In genomic region chr20:63127700-63128364, GRCh38 we compare ENCODE assay signal across 17 cellular contexts.
A peak's percentile ranks its signal among the peaks of the same experiment; 100 is the strongest.
DNase-seq lines count a peak whose midpoint lies in the region; ATAC-seq, FAIRE-seq and TF ChIP-seq lines count a peak whose summit lies in the region.
"Had no signal": no experiment of that assay in that cellular context is flagged by ENCODE, and none has a peak within 500 bp of the region (broad histone marks: within the 10 kb centered on the region; RNA-seq: fewer than 3 reads in every experiment).

No MANE protein-coding gene starts in this region.

- POLR2A ChIA-PET in HepG2 (lab: Yijun Ruan, JAX): no interaction called here

- in situ Hi-C loops in HepG2 (cut with HindIII; ENCODE audit: extremely low pct_ligation_motif_present, low pct_unique_long_range_greater_than_20kb): no loop called here

- no peak overlapping the region for H3K27ac Mint-ChIP-seq in endodermal cell

- TF ChIP-seq POLR2A in HepG2 (IDR thresholded peaks at IDR 0.05; ENCODE audit: insufficient read depth in 1 of 2, low read depth in 2 of 2, low read length in 2 of 2): no peak
- TF ChIP-seq POLR2A in right lobe of liver (IDR thresholded peaks at IDR 0.05): no peak
- TF ChIP-seq POLR2A in sigmoid colon (IDR thresholded peaks at IDR 0.05): no peak

- no peak overlapping the region for H2AFZ ChIP-seq in HepG2 (ENCODE audit: low read length)

- H3K4me1 ChIP-seq in HepG2 (ENCODE audit: insufficient read depth, low read length) (no peaks in the 10 kb centered on the region), right lobe of liver (no peaks in the 10 kb centered on the region), endodermal cell (ENCODE audit: control insufficient read depth, insufficient read depth, low read length) (no peaks in the 10 kb centered on the region), sigmoid colon (no peaks in the 10 kb centered on the region), mesendoderm (ENCODE audit: control insufficient read depth, low read depth, low read length) (no peaks in the 10 kb centered on the region)

- H3K18ac ChIP-seq in mesendoderm (ENCODE audit: low read length): no peak overlapping the region

- H3K27ac ChIP-seq in HepG2 (ENCODE audit: extremely low read length, insufficient read depth, low read length): no peak overlapping the region
- no peak overlapping the region for H3K27ac ChIP-seq in right lobe of liver
- H3K27ac ChIP-seq in endodermal cell (ENCODE audit: low read depth, low read length): no peak overlapping the region
- no peak overlapping the region for H3K27ac ChIP-seq in sigmoid colon
- no peak overlapping the region for H3K27ac ChIP-seq in mesendoderm (ENCODE audit: low read depth, low read length)
- H3K27ac ChIP-seq: BLaER1 treated with 17β-estradiol and CSF1 and Interleukin-3, amounts not matched to agents 10 nM and 100 nM; KMS-11 had no signal

- no peak overlapping the region for H2BK5ac ChIP-seq in mesendoderm (ENCODE audit: low read length)

- CTCF ChIA-PET in HepG2 (lab: Yijun Ruan, JAX; ENCODE audit: low intra/inter-chr PET ratio, low total read pairs): no interaction called here

- no peak for TF ChIP-seq RAD21 in HepG2 (CRISPR knock-in tag; IDR thresholded peaks at IDR 0.05)

- H3K4me2 ChIP-seq in HepG2 (ENCODE audit: low read depth, low read length) (no peak overlapping the region), mesendoderm (ENCODE audit: low read length) (no peak overlapping the region)
- H3K4me2 ChIP-seq: KMS-11 had no signal

- no peak for TF ChIP-seq CTCF in HepG2 (CRISPR knock-in tag; IDR thresholded peaks at IDR 0.05)
- no peak for TF ChIP-seq CTCF in right lobe of liver (IDR thresholded peaks at IDR 0.05)
- no peak for TF ChIP-seq CTCF in endodermal cell (conservative IDR thresholded peaks at IDR 0.05)
- no peak for TF ChIP-seq CTCF in sigmoid colon (IDR thresholded peaks at IDR 0.05)

- no peak for ATAC-seq in HepG2
- ATAC-seq in right lobe of liver: no peak
- no peak for ATAC-seq in GM21423 (IDR thresholded peaks at IDR 0.05; ENCODE audit: unreplicated experiment)

- H4K8ac ChIP-seq in mesendoderm (ENCODE audit: low read depth, low read length): no peak overlapping the region

- intact Hi-C loops in HepG2 (cut with micrococcal nuclease; ENCODE audit: unreplicated experiment): no loop called here
- intact Hi-C loops in right lobe of liver (cut with DNase I): no loop called here
- intact Hi-C loops in sigmoid colon (cut with DNase I): no loop called here

- no peak overlapping the region for H2BK15ac ChIP-seq in mesendoderm (replicated peaks; ENCODE audit: low read depth)

- H3K79me1 ChIP-seq in mesendoderm (ENCODE audit: low read length): no peaks in the 10 kb centered on the region

- DNase-seq in HepG2 (ENCODE audit: low spot score) (no peak), right lobe of liver (no peak), endodermal cell (peak; percentile 17), sigmoid colon (peak; percentile 25), hippocampal formation (lab: John Stamatoyannopoulos, UW) (no peak), mesendoderm (no peak)
- DNase-seq: MV-4-11, NCI-H1694 treated with DMSO at 0.1 percent for 48 hours, NCI-H2227 treated with DMSO at 0.1 percent for 48 hours, NCI-H510A treated with DMSO at 0.1 percent for 48 hours, NCI-H774, SHP77 treated with DMSO at 0.1 percent for 48 hours had no signal

- no peak overlapping the region for H2AK5ac ChIP-seq in mesendoderm (ENCODE audit: low read length)

- no peaks in the 10 kb centered on the region for H3K36me3 Mint-ChIP-seq in endodermal cell (ENCODE audit: low read depth)

- no peak for FAIRE-seq in HepG2 (lab: Jason Lieb, UNC)
- FAIRE-seq: D721Med, GM12891 had no signal

- BruUV-seq in HepG2 (replicated peaks; lab: Mats Ljungman, UMichigan): no TSS peak

- TF ChIP-seq EP300 in HepG2 (IDR thresholded peaks at IDR 0.05; ENCODE audit: low read depth in 2 of 2, low read length in 2 of 2): no peak
- no peak for TF ChIP-seq EP300 in HepG2 (CRISPR knock-in tag; IDR thresholded peaks at IDR 0.05; ENCODE audit: borderline replicate concordance)
- TF ChIP-seq EP300 in sigmoid colon (IDR thresholded peaks at IDR 0.05): no peak

- H3K27me3 ChIP-seq in HepG2 (ENCODE audit: control insufficient read depth in 1 of 2, insufficient read depth in 2 of 2, low read length in 2 of 2): peaks cover 51 to 99% of the 10 kb centered on the region in 2 experiments
- H3K27me3 ChIP-seq in right lobe of liver: no peaks in the 10 kb centered on the region
- peaks cover 5% of the 10 kb centered on the region for H3K27me3 ChIP-seq in endodermal cell (ENCODE audit: control insufficient read depth, insufficient read depth, low read length, poor library complexity, severe bottlenecking)
- peaks cover 6 to 68% (median 20%) of the 10 kb centered on the region in 3 donors for H3K27me3 ChIP-seq in sigmoid colon
- H3K27me3 ChIP-seq in mesendoderm (ENCODE audit: insufficient read depth, low read length, poor library complexity): no peaks in the 10 kb centered on the region

- H3K4me1 Mint-ChIP-seq in endodermal cell: no peaks in the 10 kb centered on the region

- no peak overlapping the region for H4K5ac ChIP-seq in mesendoderm (ENCODE audit: low read length)

- no peak overlapping the region for H3K4me3 Mint-ChIP-seq in endodermal cell

- H3K9me3 ChIP-seq in HepG2 (ENCODE audit: low read length): no peaks in the 10 kb centered on the region
- no peaks in the 10 kb centered on the region for H3K9me3 ChIP-seq in right lobe of liver
- no peaks in the 10 kb centered on the region for H3K9me3 ChIP-seq in endodermal cell (ENCODE audit: control insufficient read depth, low read length)
- H3K9me3 ChIP-seq in sigmoid colon: no peaks in the 10 kb centered on the region

- no peaks in the 10 kb centered on the region for H3K79me2 ChIP-seq in HepG2 (ENCODE audit: insufficient read depth, low read length)
- no peaks in the 10 kb centered on the region for H3K79me2 ChIP-seq in mesendoderm (ENCODE audit: control insufficient read depth, insufficient read depth, low read length)

- H3K23ac ChIP-seq in mesendoderm (ENCODE audit: low read length): no peak overlapping the region

- H3K9me3 Mint-ChIP-seq in endodermal cell: no peaks in the 10 kb centered on the region

- no peak overlapping the region for H3K56ac ChIP-seq in mesendoderm (ENCODE audit: low read length)

- 20% methylated on average over 21 of the region's 21 CpGs for WGBS in HepG2 (ENCODE audit: low lambda C conversion rate)
- WGBS in right lobe of liver (ENCODE audit: insufficient coverage, low coverage, low lambda C conversion rate, missing lambda C conversion rate): 50% methylated on average over 19 of the region's 21 CpGs
- 82 to 87% methylated on average over 20 to 21 of the region's 21 CpGs for WGBS in endodermal cell (ENCODE audit: insufficient coverage in 1 of 2, insufficient read length in 1 of 2), 2 experiments
- WGBS in sigmoid colon, 2 donors: 76 to 80% methylated on average over 21 of the region's 21 CpGs
- WGBS in mesendoderm (ENCODE audit: extremely low coverage, insufficient coverage, low lambda C conversion rate): no CpG with 5 or more reads among the region's 21 CpGs

- H3K27me3 Mint-ChIP-seq in endodermal cell (ENCODE audit: insufficient read depth): no peaks in the 10 kb centered on the region

- H3K4me3 ChIP-seq in HepG2 (replicated peaks in 1 of 3; ENCODE audit: insufficient read depth in 1 of 3, low read depth in 2 of 3, low read length in 3 of 3): no peak overlapping the region
- no peak overlapping the region for H3K4me3 ChIP-seq in right lobe of liver
- no peak overlapping the region for H3K4me3 ChIP-seq in endodermal cell (ENCODE audit: low read length)
- H3K4me3 ChIP-seq in sigmoid colon: no peak overlapping the region
- no peak overlapping the region for H3K4me3 ChIP-seq in mesendoderm (ENCODE audit: low read length)
- H3K4me3 ChIP-seq: BLaER1 treated with 17β-estradiol and CSF1 and Interleukin-3, amounts not matched to agents 10 nM and 100 nM had no signal

- H3K36me3 ChIP-seq in HepG2 (replicated peaks in 1 of 2; ENCODE audit: control insufficient read depth in 1 of 2, insufficient read depth in 2 of 2, low read length in 2 of 2) (no peaks in the 10 kb centered on the region), right lobe of liver (no peaks in the 10 kb centered on the region), endodermal cell (ENCODE audit: control insufficient read depth, insufficient read depth, low read length) (no peaks in the 10 kb centered on the region), sigmoid colon (no peaks in the 10 kb centered on the region), mesendoderm (ENCODE audit: control insufficient read depth, insufficient read depth, low read length) (no peaks in the 10 kb centered on the region)
- H3K36me3 ChIP-seq: BLaER1 treated with 17β-estradiol and CSF1 and Interleukin-3, amounts not matched to agents 10 nM and 100 nM had no signal

- no peak overlapping the region for H2BK120ac ChIP-seq in mesendoderm (ENCODE audit: low read depth, low read length)

- peaks cover 10% of the 10 kb centered on the region; the same call in 1 of the 2 replicates for H4K20me1 ChIP-seq in HepG2 (ENCODE audit: insufficient read depth, low read length)

- H3K4ac ChIP-seq in mesendoderm (ENCODE audit: low read depth, low read length): no peak overlapping the region

- H3K9ac ChIP-seq in HepG2 (ENCODE audit: insufficient read depth, low read depth, low read length): no peak overlapping the region
- H3K9ac ChIP-seq in endodermal cell (ENCODE audit: extremely low read depth, low read length, poor library complexity, severe bottlenecking): no peak overlapping the region
- no peak overlapping the region for H3K9ac ChIP-seq in mesendoderm (ENCODE audit: low read length)
- H3K9ac ChIP-seq: BLaER1 treated with 17β-estradiol and CSF1 and Interleukin-3, amounts not matched to agents 10 nM and 100 nM; KMS-11 had no signal

TF ChIP-seq in HepG2, 621 proteins besides CTCF, POLR2A, EP300 and RAD21:
- TF ChIP-seq RELA (CRISPR knock-in tag; IDR thresholded peaks at IDR 0.05) (no peak), MAFK (conservative IDR thresholded peaks at IDR 0.05 in 1 of 2, IDR thresholded peaks at IDR 0.05 in 1 of 2; ENCODE audit: low read length in 2 of 2) (peak; percentile 23 to 49; a peak in 2 of 4 replicates), GZF1 (CRISPR knock-in tag; IDR thresholded peaks at IDR 0.05) (no peak), ZKSCAN5 (CRISPR knock-in tag; IDR thresholded peaks at IDR 0.05) (no peak), ATF7 (IDR thresholded peaks at IDR 0.05) (no peak), ATF7 (CRISPR knock-in tag; IDR thresholded peaks at IDR 0.05) (no peak)

Comparison
In these comparisons a context has a peak if more than half of its experiments do, and no peak if none do; other contexts are left out.
1. DNase-seq: peak in endodermal cell (single experiment) and sigmoid colon (single experiment); none in HepG2 (single experiment), right lobe of liver (0 of 3), hippocampal formation (0 of 2) and mesendoderm (single experiment).